ENCODE assay signal across 16 cellular contexts in the genomic region with DNA sequence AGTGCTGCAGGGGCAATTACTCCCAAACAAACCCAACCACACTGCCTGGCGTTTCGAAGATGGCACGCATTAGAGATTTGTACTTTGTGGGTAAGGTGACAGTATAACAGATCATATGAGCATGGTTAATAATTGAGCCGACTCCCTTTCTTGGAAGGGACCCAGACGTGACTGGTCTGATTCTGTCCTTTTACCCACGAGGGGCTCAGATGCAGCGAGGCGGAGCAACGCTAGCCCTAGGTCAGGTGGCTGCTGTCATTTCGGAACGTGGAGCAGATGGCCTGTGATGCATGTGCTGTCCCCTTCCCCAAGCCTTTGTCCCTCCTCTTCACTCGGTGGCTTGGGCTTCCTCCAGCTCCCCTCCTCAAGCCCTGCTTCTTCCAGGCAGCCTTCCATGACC.
DNase-seq lines count a peak whose midpoint lies in the region; ATAC-seq, FAIRE-seq and TF ChIP-seq lines count a peak whose summit lies in the region.
"Had no signal": no experiment of that assay in that cellular context is flagged by ENCODE, and none has a peak within 500 bp of the region (broad histone marks: within the 10 kb centered on the region; RNA-seq: fewer than 3 reads in every experiment).

No MANE protein-coding gene starts in this region.

- peak overlapping the region in 2 of 3 donors; percentile 83 to 97 for H3K27ac ChIP-seq in thyroid gland
- H3K27ac ChIP-seq: brain microvascular endothelial cell had no signal

- H3K27me3 ChIP-seq in kidney epithelial cell (ENCODE audit: control insufficient read depth, insufficient read depth, low read length), result no peaks in the 10 kb centered on the region
- no peaks in the 10 kb centered on the region for H3K27me3 ChIP-seq in thyroid gland
- H3K27me3 ChIP-seq: brain microvascular endothelial cell, suprapubic skin had no signal

- peaks cover 40 to 71% of the 10 kb centered on the region in 2 donors for H3K4me1 ChIP-seq in thyroid gland

- H3K36me3 ChIP-seq in kidney epithelial cell (ENCODE audit: control insufficient read depth, insufficient read depth, low read length), result no peaks in the 10 kb centered on the region
- no peaks in the 10 kb centered on the region for H3K36me3 ChIP-seq in thyroid gland
- H3K36me3 ChIP-seq: brain microvascular endothelial cell had no signal

- peak; percentile 63 for ATAC-seq in HG03139 (IDR thresholded peaks at IDR 0.05; ENCODE audit: unreplicated experiment)
- no peak for ATAC-seq in HG02852 (IDR thresholded peaks at IDR 0.05; ENCODE audit: unreplicated experiment)
- no peak for ATAC-seq in GM19035 (IDR thresholded peaks at IDR 0.05; ENCODE audit: unreplicated experiment)
- ATAC-seq: GM23338 had no signal

- TF ChIP-seq CTCF in kidney epithelial cell (IDR thresholded peaks at IDR 0.05; ENCODE audit: insufficient read depth, low read length, poor library complexity, severe bottlenecking), result no peak
- no peak for TF ChIP-seq CTCF in thyroid gland (IDR thresholded peaks at IDR 0.05)

- no peaks in the 10 kb centered on the region for H3K9me3 ChIP-seq in thyroid gland
- H3K9me3 ChIP-seq: suprapubic skin had no signal

- H3K4me3 ChIP-seq in kidney epithelial cell (ENCODE audit: low read depth, low read length), result no peak overlapping the region
- H3K4me3 ChIP-seq in thyroid gland (replicated peaks in 1 of 3), result no peak overlapping the region
- H3K4me3 ChIP-seq: GM23338, suprapubic skin had no signal

- intact Hi-C loops in thyroid gland (cut with DNase I), result loop anchor here (5.0 kb wide), 1 partner anchor 108 kb away; no protein-coding TSS in a partner anchor

- no peak for DNase-seq in GM19239 (ENCODE audit: insufficient read length, low spot score)
- DNase-seq in kidney epithelial cell (ENCODE audit: low read depth), result peak; percentile 72
- DNase-seq in thyroid gland, result no peak
- no peak for DNase-seq in NCI-H2081 treated with DMSO at 0.1 percent for 48 hours (lab: John Stamatoyannopoulos, UW)
- DNase-seq: activated CD4-positive, alpha-beta T cell treated with anti-CD3 and anti-CD28 coated beads, Interleukin-2, amount 50 U/mL, for 4 hours; activated T-cell treated with anti-CD3 and anti-CD28 coated beads, Interleukin-2, amount 50 U/mL, for 48 hours; brain microvascular endothelial cell; DMS153; NCI-H748 treated with DMSO at 0.1 percent for 48 hours; occipital lobe; stimulated activated CD4-positive, alpha-beta T cell treated with anti-CD3 and anti-CD28 coated beads, Interleukin-2, amount 100 ng/mL, for 48 hours had no signal

- 92% methylated on average over 12 of the region's 12 CpGs for WGBS in thyroid gland, 2 donors

- FAIRE-seq in GM19239 (lab: Jason Lieb, UNC), result peak; percentile 28

- no peak for TF ChIP-seq POLR2A in thyroid gland (IDR thresholded peaks at IDR 0.05)
